10 cellular contexts compared by ENCODE assay signal in genomic region chr2:216215991-216216390, GRCh38.
A peak's percentile ranks its signal among the peaks of the same experiment; 100 is the strongest.
DNase-seq lines count a peak whose midpoint lies in the region; ATAC-seq, FAIRE-seq and TF ChIP-seq lines count a peak whose summit lies in the region.
"Had no signal": no experiment of that assay in that cellular context is flagged by ENCODE, and none has a peak within 500 bp of the region (broad histone marks: within the 10 kb centered on the region; RNA-seq: fewer than 3 reads in every experiment).

No MANE protein-coding gene starts in this region.

- TF ChIP-seq POLR2A in right lobe of liver (IDR thresholded peaks at IDR 0.05) = no peak

- H3K27me3 ChIP-seq in right lobe of liver (no peaks in the 10 kb centered on the region), upper lobe of right lung (no peaks in the 10 kb centered on the region)

- no peak for FAIRE-seq in GM19239 (lab: Jason Lieb, UNC)

- H3K36me3 ChIP-seq in right lobe of liver (peaks cover 0 to 2% (median 0%) of the 10 kb centered on the region in 4 donors), upper lobe of right lung (no peaks in the 10 kb centered on the region)

- H3K27ac Mint-ChIP-seq in activated CD8-positive, alpha-beta T cell treated with anti-CD3 and anti-CD28 coated beads, Interleukin-2, amount 10 ng/mL, durations not matched to agents 7 days and 5 days = no peak overlapping the region
- H3K27ac Mint-ChIP-seq: dendritic cell treated with granulocyte-macrophage colony-stimulating factor and Interleukin-4, amounts not matched to agents 40 ng/mL and 50 ng/mL, for 4 days had no signal

- WGBS in right lobe of liver (ENCODE audit: insufficient coverage, low coverage, low lambda C conversion rate, missing lambda C conversion rate) = 90% methylated on average over 1 of the region's 3 CpGs

- POLR2A ChIA-PET in activated CD8-positive, alpha-beta T cell treated with anti-CD3 and anti-CD28 coated beads, Interleukin-2, amount 10 ng/mL, durations not matched to agents 7 days and 5 days (lab: Charles Lee) = no interaction called here

- no peak overlapping the region for H3K27ac ChIP-seq in right lobe of liver
- no peak overlapping the region for H3K27ac ChIP-seq in upper lobe of right lung

- intact Hi-C loops in right lobe of liver (cut with DNase I) (no loop called here), upper lobe of right lung (cut with DNase I) (no loop called here)

- H3K4me3 ChIP-seq in right lobe of liver (no peak overlapping the region), upper lobe of right lung (no peak overlapping the region)

- peaks cover 47% of the 10 kb centered on the region for H3K36me3 Mint-ChIP-seq in activated CD8-positive, alpha-beta T cell treated with anti-CD3 and anti-CD28 coated beads, Interleukin-2, amount 10 ng/mL, durations not matched to agents 7 days and 5 days (ENCODE audit: low read depth)

- DNase-seq in EL (peak; percentile 37), HT1080 (ENCODE audit: low read depth) (peak; percentile 45), right lobe of liver (no peak), upper lobe of right lung (no peak), GM19239 (ENCODE audit: insufficient read length, low spot score) (no peak)
- peak; percentile 18 for DNase-seq in activated CD8-positive, alpha-beta T cell treated with anti-CD3 and anti-CD28 coated beads, Interleukin-2, amount 10 ng/mL, durations not matched to agents 7 days and 5 days
- DNase-seq in stimulated activated CD4-positive, alpha-beta T cell treated with anti-CD3 and anti-CD28 coated beads, Interleukin-4, amount 100 ng/mL, for 4 hours = no peak
- DNase-seq: H7 had no signal

- H3K4me3 Mint-ChIP-seq in activated CD8-positive, alpha-beta T cell treated with anti-CD3 and anti-CD28 coated beads, Interleukin-2, amount 10 ng/mL, durations not matched to agents 7 days and 5 days = no peak overlapping the region
- H3K4me3 Mint-ChIP-seq: dendritic cell treated with granulocyte-macrophage colony-stimulating factor and Interleukin-4, amounts not matched to agents 40 ng/mL and 50 ng/mL, for 4 days had no signal

- peaks cover 42% of the 10 kb centered on the region for H3K4me1 Mint-ChIP-seq in activated CD8-positive, alpha-beta T cell treated with anti-CD3 and anti-CD28 coated beads, Interleukin-2, amount 10 ng/mL, durations not matched to agents 7 days and 5 days (ENCODE audit: low read depth)

- no peaks in the 10 kb centered on the region for H3K9me3 Mint-ChIP-seq in activated CD8-positive, alpha-beta T cell treated with anti-CD3 and anti-CD28 coated beads, Interleukin-2, amount 10 ng/mL, durations not matched to agents 7 days and 5 days (ENCODE audit: insufficient read depth)
- H3K9me3 Mint-ChIP-seq: dendritic cell treated with granulocyte-macrophage colony-stimulating factor and Interleukin-4, amounts not matched to agents 40 ng/mL and 50 ng/mL, for 4 days had no signal

- H3K4me1 ChIP-seq in right lobe of liver (no peaks in the 10 kb centered on the region), upper lobe of right lung (peaks cover 11% of the 10 kb centered on the region)

- ATAC-seq in activated CD8-positive, alpha-beta T cell treated with anti-CD3 and anti-CD28 coated beads, Interleukin-2, amount 10 ng/mL, durations not matched to agents 7 days and 5 days = no peak
- peak in 3 of 4 donors; percentile 30 to 42 (median 40) for ATAC-seq in right lobe of liver
- no peak for ATAC-seq in upper lobe of right lung
- ATAC-seq in HG02798 (IDR thresholded peaks at IDR 0.05; ENCODE audit: poor library complexity, unreplicated experiment) = no peak

- TF ChIP-seq CTCF in right lobe of liver (IDR thresholded peaks at IDR 0.05) = peak in 2 of 4 donors; percentile 20 to 26
- no peak for TF ChIP-seq CTCF in upper lobe of right lung (IDR thresholded peaks at IDR 0.05)

- H3K9me3 ChIP-seq in right lobe of liver (no peaks in the 10 kb centered on the region), upper lobe of right lung (no peaks in the 10 kb centered on the region)

- H3K27me3 Mint-ChIP-seq in activated CD8-positive, alpha-beta T cell treated with anti-CD3 and anti-CD28 coated beads, Interleukin-2, amount 10 ng/mL, durations not matched to agents 7 days and 5 days (ENCODE audit: low read depth) = no peaks in the 10 kb centered on the region
- H3K27me3 Mint-ChIP-seq: dendritic cell treated with granulocyte-macrophage colony-stimulating factor and Interleukin-4, amounts not matched to agents 40 ng/mL and 50 ng/mL, for 4 days had no signal

- CTCF ChIA-PET in activated CD8-positive, alpha-beta T cell treated with anti-CD3 and anti-CD28 coated beads, Interleukin-2, amount 10 ng/mL, durations not matched to agents 7 days and 5 days (lab: Charles Lee) = interaction anchor here (0.7 to 2.3 kb wide), 12 partner anchors 10 to 194 kb away, joined by 3 to 10 read pairs (median 4); no protein-coding TSS in a partner anchor

Comparison
In these comparisons a context has a peak if more than half of its experiments do, and no peak if none do; other contexts are left out.
1. DNase-seq: peak in EL (single experiment), HT1080 (single experiment) and activated CD8-positive, alpha-beta T cell treated with anti-CD3 and anti-CD28 coated beads, Interleukin-2, amount 10 ng/mL, durations not matched to agents 7 days and 5 days (single experiment); none in right lobe of liver (0 of 3), stimulated activated CD4-positive, alpha-beta T cell treated with anti-CD3 and anti-CD28 coated beads, Interleukin-4, amount 100 ng/mL, for 4 hours (0 of 2), upper lobe of right lung (single experiment) and GM19239 (single experiment).
2. ATAC-seq: peak in right lobe of liver (3 of 4); none in activated CD8-positive, alpha-beta T cell treated with anti-CD3 and anti-CD28 coated beads, Interleukin-2, amount 10 ng/mL, durations not matched to agents 7 days and 5 days (single experiment), upper lobe of right lung (single experiment) and HG02798 (single experiment).